Comparison of ENCODE assay signal across 8 cellular contexts in the genomic region with DNA sequence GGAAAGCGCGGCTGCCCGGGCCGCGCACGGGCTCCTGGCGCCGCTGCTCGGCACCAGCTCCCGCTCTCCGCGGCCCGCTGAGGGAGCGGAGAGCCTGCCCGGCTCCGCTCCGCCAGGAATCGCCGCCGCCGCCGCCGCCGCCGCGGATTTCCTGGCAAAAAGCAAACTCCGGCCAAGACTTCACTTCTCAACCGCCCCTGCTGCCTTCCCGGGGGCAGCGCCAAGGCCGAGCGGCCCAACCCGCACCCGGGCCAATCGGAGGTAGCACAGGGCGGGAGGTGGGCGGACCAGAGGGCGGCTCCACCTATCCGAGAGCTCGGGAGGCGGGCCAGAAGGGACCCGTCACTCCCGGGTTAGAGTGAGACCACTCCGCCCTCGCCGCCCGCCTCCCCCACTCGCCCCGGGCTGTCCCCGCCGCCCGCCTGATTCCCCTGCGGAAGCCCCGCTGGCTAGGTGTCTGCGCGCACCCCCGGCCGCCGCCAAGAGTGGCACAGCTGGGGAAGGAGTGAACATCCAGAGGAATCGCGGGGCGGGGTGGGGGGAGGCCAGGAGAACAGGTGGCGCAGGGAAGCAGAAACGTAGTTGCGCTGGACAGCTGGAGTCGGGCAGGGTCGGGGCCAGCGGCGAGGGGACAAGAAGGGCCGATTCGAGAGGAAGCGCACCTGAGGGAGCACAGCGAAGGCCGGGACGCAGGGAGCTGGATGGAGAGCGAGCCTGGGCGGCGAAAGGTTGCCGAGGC. TPM values are rescaled to one million over a fixed set of nuclear protein-coding genes. Genes with fewer than 3 reads are reported as not detected.
DNase-seq lines count a peak whose midpoint lies in the region; ATAC-seq, FAIRE-seq and TF ChIP-seq lines count a peak whose summit lies in the region.

A gene (minus strand): TSS at position 153 of the 739 bp plus-strand sequence. CDS start 38,826 bp downstream, outside the sequence.

- peaks cover 12 to 17% of the 10 kb centered on the region in 2 donors for H3K4me1 ChIP-seq in kidney (ENCODE audit: control insufficient read depth in 1 of 2, insufficient read depth in 1 of 2, low read depth in 1 of 2, low read length in 2 of 2)

- intact Hi-C loops in kidney (cut with DNase I), result no loop called here

- peak within 1 kb of the TSS; percentile 98 to 99 for H3K27ac ChIP-seq in kidney (ENCODE audit: low read depth in 2 of 2, low read length in 2 of 2)

- TF ChIP-seq CTCF in AG10803 (conservative IDR thresholded peaks at IDR 0.05; ENCODE audit: low read length) (no peak), kidney (IDR thresholded peaks at IDR 0.05; ENCODE audit: borderline replicate concordance, extremely low read depth, insufficient read depth) (no peak)

- ATAC-seq in GM19035 (IDR thresholded peaks at IDR 0.05; ENCODE audit: unreplicated experiment), result peak; percentile 85
- ATAC-seq in HG03342 (IDR thresholded peaks at IDR 0.05; ENCODE audit: unreplicated experiment), result peak; percentile 89

- no peak for FAIRE-seq in kidney (lab: Jason Lieb, UNC)

- peak within 1 kb of the TSS; percentile 91 to 92 for H3K9ac ChIP-seq in kidney (ENCODE audit: low read length in 2 of 2)

- H3K36me3 ChIP-seq in kidney (ENCODE audit: control insufficient read depth in 1 of 2, insufficient read depth in 2 of 2, low read length in 2 of 2), result peaks cover 0 to 3% of the 10 kb centered on the region in 2 donors

- H3K4me3 ChIP-seq in AG10803 (ENCODE audit: low read length) (peak within 1 kb of the TSS; percentile 81), kidney (ENCODE audit: low read length in 2 of 2) (peak within 1 kb of the TSS; percentile 88 to 91)

- DNase-seq in AG10803 (ENCODE audit: low read depth) (peak; percentile 96), NCI-H446 treated with DMSO at 0.1 percent for 48 hours (lab: John Stamatoyannopoulos, UW) (peak; percentile 92), cerebellar nuclear complex (lab: John Stamatoyannopoulos, UW) (peak; percentile 91 to 92), kidney (peak; percentile 99)
- DNase-seq in activated CD4-positive, CD25-positive, alpha-beta regulatory T cell treated with anti-CD3 and anti-CD28 coated beads, Interleukin-2, amount 50 U/mL, for 72 hours, result peak; percentile 98
- DNase-seq in stimulated activated CD4-positive, alpha-beta T cell treated with anti-CD3 and anti-CD28 coated beads, Interleukin-15, amount 100 ng/mL, for 1 hour (ENCODE audit: low read depth in 1 of 2, low spot score in 1 of 2), result peak; percentile 92 to 96

- H3K9me3 ChIP-seq in kidney (ENCODE audit: control insufficient read depth in 1 of 2, low read length in 2 of 2), result no peaks in the 10 kb centered on the region

RNA-seq across cellular contexts. Expression of the gene that starts here (rescaled TPM):
- 13.8 TPM for total RNA-seq in kidney
- 5.6 TPM for polyA plus RNA-seq in kidney (ENCODE audit: insufficient read depth, low read depth, low replicate concordance)

Comparison
In these comparisons a context has a peak if more than half of its experiments do, and no peak if none do; other contexts are left out.
1. Peak in every context shown above with its lines: DNase-seq, ATAC-seq, H3K4me3 ChIP-seq and H3K27ac ChIP-seq.